In genomic region chr22:20980938-20981722, GRCh38 we compare ENCODE assay signal across 1 cellular context.
TF ChIP-seq lines count a peak whose summit lies in the region.

No MANE protein-coding gene starts in this region.

TF ChIP-seq in HCT116, 20 proteins besides CTCF, POLR2A, EP300 and RAD21 (continued from another document):
- TF ChIP-seq ZBTB33 (IDR thresholded peaks at IDR 0.05; ENCODE audit: extremely low read depth, insufficient replicate concordance, low read length), result no peak
- no peak for TF ChIP-seq JUND (IDR thresholded peaks at IDR 0.05)
- TF ChIP-seq CEBPB (IDR thresholded peaks at IDR 0.05; ENCODE audit: low read depth), result no peak
- TF ChIP-seq SIN3A (IDR thresholded peaks at IDR 0.05; ENCODE audit: low read depth), result no peak
- TF ChIP-seq EZH2phosphoT487 (IDR thresholded peaks at IDR 0.05; ENCODE audit: borderline replicate concordance), result no peak
- no peak for TF ChIP-seq EGR1 (IDR thresholded peaks at IDR 0.05; ENCODE audit: low read depth)
- TF ChIP-seq REST (IDR thresholded peaks at IDR 0.05; ENCODE audit: low read depth), result no peak
- TF ChIP-seq ATF3 (IDR thresholded peaks at IDR 0.05), result no peak
- TF ChIP-seq ELF1 (IDR thresholded peaks at IDR 0.05; ENCODE audit: borderline replicate concordance, low read depth), result no peak
- no peak for TF ChIP-seq CBX3 (IDR thresholded peaks at IDR 0.05; ENCODE audit: low read depth)
- no peak for TF ChIP-seq SRF (IDR thresholded peaks at IDR 0.05; ENCODE audit: low read depth)
- no peak for TF ChIP-seq FOSL1 (IDR thresholded peaks at IDR 0.05; ENCODE audit: low read depth)
- no peak for TF ChIP-seq TCF7L2 (IDR thresholded peaks at IDR 0.05; ENCODE audit: borderline replicate concordance, extremely low read depth, insufficient read depth, insufficient read length)
